24 cellular contexts compared by ENCODE assay signal in genomic region chr2:226040344-226040743, GRCh38.
"Had no signal": no experiment of that assay in that cellular context is flagged by ENCODE, and none has a peak within 500 bp of the region (broad histone marks: within the 10 kb centered on the region; RNA-seq: fewer than 3 reads in every experiment).

No MANE protein-coding gene starts in this region.

- H3K27ac ChIP-seq: SJSA1 had no signal

- H3K4me3 Mint-ChIP-seq: activated CD4-positive, alpha-beta memory T cell treated with anti-CD3 and anti-CD28 coated beads for 36 hours; activated CD4-positive, alpha-beta T cell treated with anti-CD3 and anti-CD28 coated beads, Interleukin-2, amount 10 ng/mL, durations not matched to agents 7 days and 5 days; activated T-cell treated with anti-CD3 and anti-CD28 coated beads, Interleukin-2, amount 50 U/mL, for 4 hours; IgD-negative memory B cell; WTC11 had no signal

- H3K9me3 Mint-ChIP-seq: activated CD4-positive, alpha-beta memory T cell treated with anti-CD3 and anti-CD28 coated beads for 36 hours; activated CD4-positive, alpha-beta T cell treated with anti-CD3 and anti-CD28 coated beads, Interleukin-2, amount 10 ng/mL, durations not matched to agents 7 days and 5 days; activated naive CD4-positive, alpha-beta T cell treated with anti-CD3 and anti-CD28 coated beads, Interleukin-2, amount 50 U/mL, for 72 hours; activated T-cell treated with anti-CD3 and anti-CD28 coated beads, Interleukin-2, amount 50 U/mL, for 4 hours had no signal

- H3K27ac Mint-ChIP-seq: activated CD4-positive, alpha-beta memory T cell treated with anti-CD3 and anti-CD28 coated beads for 36 hours; activated CD4-positive, alpha-beta T cell treated with anti-CD3 and anti-CD28 coated beads, Interleukin-2, amount 10 ng/mL, durations not matched to agents 7 days and 5 days; activated naive CD4-positive, alpha-beta T cell treated with anti-CD3 and anti-CD28 coated beads, Interleukin-2, amount 50 U/mL, for 72 hours; IgD-negative memory B cell; WTC11 had no signal

- H3K36me3 Mint-ChIP-seq: activated CD4-positive, alpha-beta memory T cell treated with anti-CD3 and anti-CD28 coated beads for 36 hours; activated naive CD4-positive, alpha-beta T cell treated with anti-CD3 and anti-CD28 coated beads, Interleukin-2, amount 50 U/mL, for 72 hours; IgD-negative memory B cell; WTC11 had no signal

- H3K9me3 ChIP-seq: SJSA1 had no signal

- H3K27me3 ChIP-seq: SJSA1 had no signal

- H3K4me1 Mint-ChIP-seq: activated CD4-positive, alpha-beta T cell treated with anti-CD3 and anti-CD28 coated beads, Interleukin-2, amount 10 ng/mL, durations not matched to agents 7 days and 5 days; IgD-negative memory B cell; WTC11 had no signal

- H3K4me1 ChIP-seq: SJSA1 had no signal

- FAIRE-seq: RCC 7860 had no signal

- ATAC-seq: activated naive CD4-positive, alpha-beta T cell treated with anti-CD3 and anti-CD28 coated beads, Interleukin-2, amount 50 U/mL, for 72 hours; activated T-cell treated with anti-CD3 and anti-CD28 coated beads, Interleukin-2, amount 50 U/mL, for 4 hours; SK-N-SH treated with all-trans-retinoic acid at 6 μM for 48 hours; WTC11 had no signal

- H3K4me3 ChIP-seq: SJSA1 had no signal

- H3K36me3 ChIP-seq: SJSA1 had no signal

- DNase-seq: activated CD4-positive, alpha-beta memory T cell treated with anti-CD3 and anti-CD28 coated beads for 36 hours; activated CD4-positive, alpha-beta T cell treated with anti-CD3 and anti-CD28 coated beads, Interleukin-2, amount 10 ng/mL, durations not matched to agents 7 days and 5 days; activated CD4-positive, CD25-positive, alpha-beta regulatory T cell treated with anti-CD3 and anti-CD28 coated beads, Interleukin-2, amount 50 U/mL, for 72 hours; activated CD8-positive, alpha-beta memory T cell treated with anti-CD3 and anti-CD28 coated beads for 24 hours; activated effector memory CD4-positive, alpha-beta T cell treated with anti-CD3 and anti-CD28 coated beads, Interleukin-2, amount 50 U/mL, for 16 hours; activated naive CD4-positive, alpha-beta T cell treated with Interleukin-2 at 50 U/mL for 16 hours; activated T-cell treated with anti-CD3 and anti-CD28 coated beads, Interleukin-2, amount 50 U/mL, for 4 hours; central memory CD4-positive, alpha-beta T cell; KG1; NCI-H1048; NCI-H146; NCI-H1930; NCI-H2171; NCI-H226; NCI-H510A treated with DMSO at 0.1 percent for 48 hours; SHP77; SW 1271; T-helper 9 cell had no signal
